In the genomic region with DNA sequence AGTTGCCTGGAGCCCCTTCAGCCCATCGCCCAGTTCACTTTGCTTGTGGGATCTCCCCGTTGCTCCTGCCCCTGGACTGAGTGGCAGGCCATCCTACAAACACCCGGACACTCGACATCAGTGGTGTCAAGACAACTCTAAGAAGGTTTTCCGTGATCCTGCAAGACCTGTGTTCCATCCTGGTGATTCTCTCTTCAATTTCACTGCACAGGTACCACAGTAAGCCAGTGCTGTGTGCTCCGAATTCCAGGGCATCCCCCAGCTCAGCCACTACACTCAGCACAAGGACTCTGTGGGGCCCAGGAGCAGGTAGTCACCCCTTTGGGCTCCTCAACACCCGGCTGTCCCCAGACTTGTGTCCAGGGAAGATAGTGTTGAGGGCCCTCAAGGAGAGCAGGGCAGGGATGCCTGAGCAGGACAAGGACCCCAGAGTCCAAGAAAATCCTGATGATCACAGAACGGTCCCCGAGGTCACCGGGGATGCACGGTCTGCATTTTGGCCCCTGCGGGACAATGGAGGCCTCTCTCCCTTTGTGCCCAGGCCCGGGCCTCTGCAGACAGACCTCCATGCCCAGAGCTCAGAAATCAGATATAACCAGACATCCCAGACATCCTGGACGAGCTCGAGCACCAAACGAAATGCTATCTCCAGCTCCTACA, we compare ENCODE assay signal across 8 cellular contexts.
DNase-seq lines count a peak whose midpoint lies in the region; ATAC-seq, FAIRE-seq and TF ChIP-seq lines count a peak whose summit lies in the region.
"Not testable (repeated sequence)": the region's sequence is repeated elsewhere in the genome, so short reads cannot be mapped to it uniquely, and the experiment has no call there.

No MANE protein-coding gene starts in this region.

- H3K27me3 Mint-ChIP-seq in activated CD4-positive, alpha-beta T cell treated with anti-CD3 and anti-CD28 coated beads for 36 hours, result not testable (repeated sequence)

- POLR2A ChIA-PET in activated CD4-positive, alpha-beta T cell treated with anti-CD3 and anti-CD28 coated beads for 36 hours (lab: Charles Lee); K562 (lab: Yijun Ruan, JAX): not testable (repeated sequence)

- not testable (repeated sequence) for H3K9me1 ChIP-seq in K562 (ENCODE audit: control insufficient read depth, insufficient read depth, low read length)

- H3K4me3 Mint-ChIP-seq in activated CD4-positive, alpha-beta T cell treated with anti-CD3 and anti-CD28 coated beads for 36 hours, result not testable (repeated sequence)

- not testable (repeated sequence) for H3K4me1 Mint-ChIP-seq in activated CD4-positive, alpha-beta T cell treated with anti-CD3 and anti-CD28 coated beads for 36 hours

- H2AFZ ChIP-seq in K562 (ENCODE audit: low read depth, low read length), result not testable (repeated sequence)

- DNase-seq in EL (peak; percentile 13), KBM-7 (peak; percentile 2), K562 (ENCODE audit: extremely low read depth in 1 of 4, low spot score in 3 of 4) (peak in 3 of 4 experiments; percentile 7 to 13 (median 7)), glomerular visceral epithelial cell (ENCODE audit: extremely low spot score) (peak; percentile 9), left lobe of liver (ENCODE audit: low spot score) (peak; percentile 48), pons (ENCODE audit: low spot score) (peak; percentile 5), upper lobe of right lung (peak; percentile 78)
- DNase-seq in activated CD4-positive, alpha-beta T cell treated with anti-CD3 and anti-CD28 coated beads for 36 hours, result peak; percentile 8

- in situ Hi-C loops in KBM-7 (cut with MboI; ENCODE audit: low pct_unique_long_range_greater_than_20kb, low sequenced_read_pairs), result not testable (repeated sequence)
- in situ Hi-C loops in K562 (cut with MboI), result loop anchor here (10.0 to 25.0 kb wide), 2 partner anchors 275 to 728 kb away; no protein-coding TSS in a partner anchor

- not testable (repeated sequence) for H3K36me3 ChIP-seq in K562 (ENCODE audit: control insufficient read depth, insufficient read depth, low read length); upper lobe of right lung

- not testable (repeated sequence) for H3K4me1 ChIP-seq in K562 (replicated peaks in 1 of 2; ENCODE audit: control insufficient read depth in 2 of 2, insufficient read depth in 2 of 2, low read length in 2 of 2); upper lobe of right lung

- not testable (repeated sequence) for H3K9me3 Mint-ChIP-seq in activated CD4-positive, alpha-beta T cell treated with anti-CD3 and anti-CD28 coated beads for 36 hours (ENCODE audit: low read depth)

- not testable (repeated sequence) for FAIRE-seq in K562 (lab: Jason Lieb, UNC)

- 94% methylated on average over 16 of the region's 16 CpGs for WGBS in K562 (ENCODE audit: insufficient coverage, low coverage, missing lambda C conversion rate)

- not testable (repeated sequence) for H3K4me3 ChIP-seq in K562, upper lobe of right lung

- H3K27ac Mint-ChIP-seq in activated CD4-positive, alpha-beta T cell treated with anti-CD3 and anti-CD28 coated beads for 36 hours, result not testable (repeated sequence)

- H3K9me3 ChIP-seq in K562 (replicated peaks; ENCODE audit: control insufficient read depth, insufficient read depth, low read depth, low read length); upper lobe of right lung: not testable (repeated sequence)

- not testable (repeated sequence) for H3K79me2 ChIP-seq in K562 (ENCODE audit: control insufficient read depth, insufficient read depth, low read length)

- not testable (repeated sequence) for TF ChIP-seq CTCF in K562 (IDR thresholded peaks at IDR 0.05 in 2 of 3, conservative IDR thresholded peaks at IDR 0.05 in 1 of 3; ENCODE audit: insufficient read depth in 2 of 3, low read depth in 1 of 3, low read length in 3 of 3); upper lobe of right lung (IDR thresholded peaks at IDR 0.05)

- intact Hi-C loops in activated CD4-positive, alpha-beta T cell treated with anti-CD3 and anti-CD28 coated beads for 36 hours (cut with DNase I, micrococcal nuclease); K562 (cut with micrococcal nuclease); upper lobe of right lung (cut with DNase I): not testable (repeated sequence)

- TF ChIP-seq RAD21 in K562 (CRISPR knock-in tag; conservative IDR thresholded peaks at IDR 0.05 in 1 of 2, IDR thresholded peaks at IDR 0.05 in 1 of 2), result not testable (repeated sequence)

- H3K9ac ChIP-seq in K562 (ENCODE audit: insufficient read depth in 1 of 2, low read depth in 2 of 2, low read length in 2 of 2), result not testable (repeated sequence)

- TF ChIP-seq POLR2A in K562 (conservative IDR thresholded peaks at IDR 0.05), result not testable (repeated sequence)

- BruUV-seq in K562 (replicated peaks; lab: Mats Ljungman, UMichigan), result not testable (repeated sequence)

- H3K27me3 ChIP-seq in K562 (ENCODE audit: control insufficient read depth in 2 of 2, insufficient read depth in 2 of 2, low read length in 2 of 2); upper lobe of right lung: not testable (repeated sequence)

- H3K4me2 ChIP-seq in K562 (ENCODE audit: insufficient read depth, low read length), result not testable (repeated sequence)

- not testable (repeated sequence) for H3K27ac ChIP-seq in K562 (ENCODE audit: extremely low read depth, low read depth, low read length); upper lobe of right lung

- ATAC-seq in activated CD4-positive, alpha-beta T cell treated with anti-CD3 and anti-CD28 coated beads for 36 hours; K562; left lobe of liver; upper lobe of right lung: not testable (repeated sequence)

- CTCF ChIA-PET in activated CD4-positive, alpha-beta T cell treated with anti-CD3 and anti-CD28 coated beads for 36 hours (lab: Charles Lee); K562 (lab: Yijun Ruan, JAX; ENCODE audit: low intra/inter-chr PET ratio): not testable (repeated sequence)

- peaks cover 20% of the 10 kb centered on the region for H3K36me3 Mint-ChIP-seq in activated CD4-positive, alpha-beta T cell treated with anti-CD3 and anti-CD28 coated beads for 36 hours (ENCODE audit: low read depth)

- TF ChIP-seq EP300 in K562 (IDR thresholded peaks at IDR 0.05; ENCODE audit: low read length), result not testable (repeated sequence)

- not testable (repeated sequence) for H4K20me1 ChIP-seq in K562 (replicated peaks; ENCODE audit: control insufficient read depth, insufficient read depth, low read length)

TF ChIP-seq in K562, 482 proteins besides CTCF, POLR2A, EP300 and RAD21:
- TF ChIP-seq CXXC5 (CRISPR knock-in tag; IDR thresholded peaks at IDR 0.05) (0 out of 2 replicates have a peak, but pooled peaks have one; percentile 14), ZNF436 (CRISPR knock-in tag; IDR thresholded peaks at IDR 0.05) (0 out of 2 replicates have a peak, but pooled peaks have one; percentile 22), ZNF121 (CRISPR knock-in tag; conservative IDR thresholded peaks at IDR 0.05) (0 out of 2 replicates have a peak, but pooled peaks have one; percentile 10)
- TF ChIP-seq, protein P1, sequence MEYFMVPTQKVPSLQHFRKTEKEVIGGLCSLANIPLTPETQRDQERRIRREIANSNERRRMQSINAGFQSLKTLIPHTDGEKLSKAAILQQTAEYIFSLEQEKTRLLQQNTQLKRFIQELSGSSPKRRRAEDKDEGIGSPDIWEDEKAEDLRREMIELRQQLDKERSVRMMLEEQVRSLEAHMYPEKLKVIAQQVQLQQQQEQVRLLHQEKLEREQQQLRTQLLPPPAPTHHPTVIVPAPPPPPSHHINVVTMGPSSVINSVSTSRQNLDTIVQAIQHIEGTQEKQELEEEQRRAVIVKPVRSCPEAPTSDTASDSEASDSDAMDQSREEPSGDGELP (CRISPR knock-in tag; IDR thresholded peaks at IDR 0.05; ENCODE audit: borderline replicate concordance), result peak; percentile 17; the same call in 1 of the 2 replicates

Comparison
In these comparisons a context has a peak if more than half of its experiments do, and no peak if none do; other contexts are left out.
1. DNase-seq: peak in every context shown above with its lines; median percentile 78 in upper lobe of right lung; 48 in left lobe of liver; 13 in EL; 9 in glomerular visceral epithelial cell; 8 in activated CD4-positive, alpha-beta T cell treated with anti-CD3 and anti-CD28 coated beads for 36 hours; 7 in K562; 5 in pons; 2 in KBM-7.